Comparison of ENCODE assay signal across 26 cellular contexts in the genomic region with DNA sequence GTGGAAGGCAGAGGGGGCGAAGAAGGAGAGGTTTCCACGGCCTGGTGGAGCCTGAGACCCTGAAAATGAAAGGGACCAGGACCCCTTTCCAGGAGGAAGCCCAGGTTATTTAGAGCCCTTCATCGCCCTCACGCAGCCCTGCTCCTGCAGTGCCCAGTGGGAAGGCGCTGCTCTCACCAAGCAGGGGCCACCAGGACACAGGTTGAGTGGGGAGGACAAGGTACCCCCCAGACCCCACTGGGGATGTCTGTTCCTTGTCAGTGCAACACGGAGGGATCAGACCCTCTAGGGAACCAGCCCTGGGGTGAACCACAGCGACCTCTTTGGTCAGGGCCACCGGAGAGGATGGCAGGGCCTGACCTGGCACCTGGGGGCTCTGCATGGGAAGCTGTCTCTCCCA.
"Had no signal": no experiment of that assay in that cellular context is flagged by ENCODE, and none has a peak within 500 bp of the region (broad histone marks: within the 10 kb centered on the region; RNA-seq: fewer than 3 reads in every experiment).

No MANE protein-coding gene starts in this region.

- H3K27ac ChIP-seq: colonic mucosa, epithelial cell of prostate, esophagus squamous epithelium, foreskin keratinocyte, gastrocnemius medialis, heart right ventricle, left lung, lower lobe of right lung had no signal

- DNase-seq: colonic mucosa; cortex of kidney; effector CD8-positive, alpha-beta T cell; effector memory CD8-positive, alpha-beta T cell; endodermal cell; erythroblast; esophagus squamous epithelium; foreskin keratinocyte; gastrocnemius medialis; glutamatergic neuron; head of caudate nucleus; heart right ventricle; hippocampal formation; left cardiac atrium; left lung; left ventricle myocardium superior; lower lobe of right lung; mesenchymal stem cell; mucosa of descending colon; naive B cell had no signal

- H3K27me3 ChIP-seq: colonic mucosa, foreskin keratinocyte, gastrocnemius medialis had no signal

- H3K27ac Mint-ChIP-seq: dendritic cell treated with granulocyte-macrophage colony-stimulating factor and Interleukin-4, amounts not matched to agents 40 ng/mL and 50 ng/mL, for 4 days; effector memory CD8-positive, alpha-beta T cell; endodermal cell; mesothelial cell of epicardium; naive B cell had no signal

- H3K4me3 Mint-ChIP-seq: dendritic cell treated with granulocyte-macrophage colony-stimulating factor and Interleukin-4, amounts not matched to agents 40 ng/mL and 50 ng/mL, for 4 days; effector memory CD8-positive, alpha-beta T cell; endodermal cell; mesothelial cell of epicardium; naive B cell had no signal

- H3K36me3 ChIP-seq: colonic mucosa, esophagus squamous epithelium, gastrocnemius medialis, heart right ventricle, left lung, lower lobe of right lung had no signal

- H3K4me1 ChIP-seq: colonic mucosa, esophagus squamous epithelium, foreskin keratinocyte, gastrocnemius medialis, heart right ventricle, left lung, lower lobe of right lung had no signal

- H3K9me3 ChIP-seq: colonic mucosa, gastrocnemius medialis, lower lobe of right lung had no signal

- FAIRE-seq: endometrium, islet of Langerhans, keratinocyte had no signal

- H3K4me3 ChIP-seq: colonic mucosa, esophagus squamous epithelium, gastrocnemius medialis, heart right ventricle, left lung, lower lobe of right lung, mucosa of descending colon had no signal

- H3K36me3 Mint-ChIP-seq: mesothelial cell of epicardium had no signal

- H3K27me3 Mint-ChIP-seq: dendritic cell treated with granulocyte-macrophage colony-stimulating factor and Interleukin-4, amounts not matched to agents 40 ng/mL and 50 ng/mL, for 4 days had no signal
